7 cellular contexts compared by ENCODE assay signal in genomic region chr13:26601669-26602068, GRCh38. TPM values are rescaled to one million over a fixed set of nuclear protein-coding genes. Genes with fewer than 3 reads are reported as not detected.
DNase-seq lines count a peak whose midpoint lies in the region; ATAC-seq lines count a peak whose summit lies in the region.

No MANE protein-coding gene starts in this region.

- H3K9me3 Mint-ChIP-seq in memory B cell: peaks cover 6% of the 10 kb centered on the region

- H3K36me3 Mint-ChIP-seq in memory B cell: peaks cover 3% of the 10 kb centered on the region

- ATAC-seq in GM18498 (IDR thresholded peaks at IDR 0.05; ENCODE audit: unreplicated experiment) (peak; percentile 59), HG03460 (IDR thresholded peaks at IDR 0.05; ENCODE audit: unreplicated experiment) (peak; percentile 70), memory B cell (ENCODE audit: low read depth) (peak; percentile 69), GM21528 (IDR thresholded peaks at IDR 0.05; ENCODE audit: low FRiP score, unreplicated experiment) (no peak), left ventricle myocardium superior (no peak)

- H3K27ac Mint-ChIP-seq in memory B cell: no peak overlapping the region

- peaks cover 13% of the 10 kb centered on the region for H3K27me3 Mint-ChIP-seq in memory B cell

- H3K4me3 Mint-ChIP-seq in memory B cell: no peak overlapping the region

- intact Hi-C loops in left ventricle myocardium superior (cut with micrococcal nuclease): no loop called here

- H3K4me1 Mint-ChIP-seq in memory B cell: no peaks in the 10 kb centered on the region

- peak; percentile 70 for DNase-seq in SW480 (ENCODE audit: low spot score)
- no peak for DNase-seq in memory B cell (ENCODE audit: low spot score in 2 of 2)
- no peak for DNase-seq in occipital lobe (lab: John Stamatoyannopoulos, UW)
- DNase-seq in left ventricle myocardium superior: no peak

RNA-seq across cellular contexts. Expression of gene WASF3, which starts 44.2 kb away (rescaled TPM):
- total RNA-seq in occipital lobe (22.1 TPM), left ventricle myocardium superior (11.5 TPM)

Comparison
In these comparisons a context has a peak if more than half of its experiments do, and no peak if none do; other contexts are left out.
1. ATAC-seq: peak in GM18498 (single experiment), HG03460 (single experiment) and memory B cell (single experiment); none in GM21528 (single experiment) and left ventricle myocardium superior (single experiment).